ENCODE assay signal across 17 cellular contexts in genomic region chr22:33354928-33355327, GRCh38.
"Had no signal": no experiment of that assay in that cellular context is flagged by ENCODE, and none has a peak within 500 bp of the region (broad histone marks: within the 10 kb centered on the region; RNA-seq: fewer than 3 reads in every experiment).

No MANE protein-coding gene starts in this region.

- H3K4me3 ChIP-seq: ascending aorta, gastrocnemius medialis, prostate gland, stomach, testis, upper lobe of left lung had no signal

- ATAC-seq: gastrocnemius medialis, sciatic nerve had no signal

- H3K9me3 ChIP-seq: ascending aorta, gastrocnemius medialis, prostate gland, stomach, testis, upper lobe of left lung had no signal

- H3K4me1 ChIP-seq: ascending aorta, gastrocnemius medialis, prostate gland, testis, upper lobe of left lung had no signal

- H3K27ac ChIP-seq: ascending aorta, epithelial cell of prostate, gastrocnemius medialis, prostate gland, stomach, testis, upper lobe of left lung, VCaP had no signal

- H3K36me3 ChIP-seq: ascending aorta, gastrocnemius medialis, prostate gland, upper lobe of left lung had no signal

- DNase-seq: activated CD4-positive, alpha-beta T cell treated with anti-CD3 and anti-CD28 coated beads for 1 hour; activated CD4-positive, alpha-beta T cell treated with anti-CD3 and anti-CD28 coated beads, Interleukin-2, amount 50 U/mL, for 4 hours; activated naive CD4-positive, alpha-beta T cell treated with Interleukin-2 at 50 U/mL for 16 hours; activated T-cell treated with anti-CD3 and anti-CD28 coated beads for 4 hours; caudate nucleus; gastrocnemius medialis; islet precursor cell; occipital lobe; stimulated activated CD4-positive, alpha-beta T cell treated with anti-CD3 and anti-CD28 coated beads, Interleukin-1b, Interleukin-23, amount 100 ng/mL, for 48 hours; stomach; testis; upper lobe of left lung had no signal

- H3K27me3 ChIP-seq: ascending aorta, gastrocnemius medialis, stomach, testis, upper lobe of left lung had no signal
